8 cellular contexts compared by ENCODE assay signal in genomic region chr1:2546515-2547209, GRCh38. TPM values are rescaled to one million over a fixed set of nuclear protein-coding genes. Genes with fewer than 3 reads are reported as not detected.
A peak's percentile ranks its signal among the peaks of the same experiment; 100 is the strongest.
DNase-seq lines count a peak whose midpoint lies in the region; ATAC-seq and TF ChIP-seq lines count a peak whose summit lies in the region.

No MANE protein-coding gene starts in this region.

- no peaks in the 10 kb centered on the region for H3K4me1 Mint-ChIP-seq in Calu3 (ENCODE audit: low read depth, unreplicated experiment)
- H3K4me1 Mint-ChIP-seq in activated naive CD4-positive, alpha-beta T cell treated with anti-CD3 and anti-CD28 coated beads for 36 hours (ENCODE audit: low read depth) = peaks cover 18% of the 10 kb centered on the region

- no peak overlapping the region; the same call in 1 of the 2 replicates for H3K9ac ChIP-seq in IMR-90 (ENCODE audit: low read depth, low read length)

- 0 out of 2 replicates have a peak, but pooled peaks cover 3% of the 10 kb centered on the region for H4K20me1 ChIP-seq in IMR-90 (ENCODE audit: insufficient read depth, low read length)

- WGBS in IMR-90 (ENCODE audit: extremely low coverage in 2 of 2, insufficient read length in 1 of 2), 2 experiments = 1% methylated on average over 19 of the region's 52 CpGs; no CpG with 5 or more reads in 1 of the 2 experiments
- WGBS in gastroesophageal sphincter (ENCODE audit: low coverage in 1 of 2), 2 donors = 0% methylated on average over 4 of the region's 52 CpGs; no CpG with 5 or more reads in 1 of the 2 donors
- WGBS in thymus = under 1% methylated on average over 52 of the region's 52 CpGs

- H3K56ac ChIP-seq in IMR-90 (ENCODE audit: extremely low read depth, insufficient read depth, low read length) = no peak overlapping the region

- peaks cover 15% of the 10 kb centered on the region for H3K36me3 Mint-ChIP-seq in Calu3 (ENCODE audit: insufficient read depth, unreplicated experiment)
- no peaks in the 10 kb centered on the region for H3K36me3 Mint-ChIP-seq in activated naive CD4-positive, alpha-beta T cell treated with anti-CD3 and anti-CD28 coated beads for 36 hours (ENCODE audit: low read depth)

- CTCF ChIA-PET in Calu3 (lab: Charles Lee) = interaction anchor here (0.8 to 3.3 kb wide), 7 partner anchors 20 to 352 kb away, joined by 3 to 19 read pairs (median 5); partner anchors contain the start of genes FAAP20 and PANK4
- CTCF ChIA-PET in IMR-90 (lab: Yijun Ruan, JAX) = interaction anchor here (0.7 kb wide), 1 partner anchor 117 kb away, joined by 3 read pairs; no protein-coding TSS in a partner anchor
- CTCF ChIA-PET in activated naive CD4-positive, alpha-beta T cell treated with anti-CD3 and anti-CD28 coated beads for 36 hours (lab: Charles Lee) = interaction anchor here (0.8 to 2.5 kb wide), 11 partner anchors 10 to 133 kb away, joined by 3 to 24 read pairs (median 4); partner anchors contain the start of genes HES5 and TNFRSF14

- peak overlapping the region; percentile 73; the same call in 1 of the 2 replicates for H3K23ac ChIP-seq in IMR-90 (ENCODE audit: low read depth, low read length)

- H3K27ac Mint-ChIP-seq in Calu3 (ENCODE audit: unreplicated experiment) = peak overlapping the region; percentile 53
- H3K27ac Mint-ChIP-seq in activated naive CD4-positive, alpha-beta T cell treated with anti-CD3 and anti-CD28 coated beads for 36 hours = peak overlapping the region; percentile 99

- H2AFZ ChIP-seq in IMR-90 (replicated peaks; ENCODE audit: low read length, poor library complexity) = peak overlapping the region; percentile 91

- H3K27me3 Mint-ChIP-seq in Calu3 (ENCODE audit: unreplicated experiment) = no peaks in the 10 kb centered on the region
- H3K27me3 Mint-ChIP-seq in activated naive CD4-positive, alpha-beta T cell treated with anti-CD3 and anti-CD28 coated beads for 36 hours (ENCODE audit: low read depth) = no peaks in the 10 kb centered on the region

- H3K27me3 ChIP-seq in IMR-90 (ENCODE audit: control insufficient read depth, insufficient read depth, low read length) (no peaks in the 10 kb centered on the region), gastroesophageal sphincter (peaks cover 67% of the 10 kb centered on the region), thymus (ENCODE audit: control insufficient read depth, insufficient read depth) (no peaks in the 10 kb centered on the region)

- peak overlapping the region; percentile 80 for H3K4me3 Mint-ChIP-seq in Calu3 (ENCODE audit: low read depth, unreplicated experiment)
- H3K4me3 Mint-ChIP-seq in activated naive CD4-positive, alpha-beta T cell treated with anti-CD3 and anti-CD28 coated beads for 36 hours = peak overlapping the region; percentile 81

- H2AK9ac ChIP-seq in IMR-90 (replicated peaks; ENCODE audit: low read depth, low read length, poor library complexity) = peak overlapping the region; percentile 98

- TF ChIP-seq EP300 in gastroesophageal sphincter (IDR thresholded peaks at IDR 0.05) = no peak

- H4K8ac ChIP-seq in IMR-90 (ENCODE audit: low read depth in 2 of 2, low read length in 2 of 2) = peak overlapping the region in 1 of 2 experiments; percentile 60; a peak in 1 of 4 replicates

- POLR2A ChIA-PET in IMR-90 (lab: Charles Lee; ENCODE audit: unreplicated experiment) = no interaction called here

- H3K9me3 Mint-ChIP-seq in Calu3 (ENCODE audit: low read depth, unreplicated experiment) = no peaks in the 10 kb centered on the region
- H3K9me3 Mint-ChIP-seq in activated naive CD4-positive, alpha-beta T cell treated with anti-CD3 and anti-CD28 coated beads for 36 hours = no peaks in the 10 kb centered on the region

- peak overlapping the region; percentile 75 for H2AK5ac ChIP-seq in IMR-90 (ENCODE audit: low read depth, low read length)

- in situ Hi-C loops in IMR-90 (cut with MboI; ENCODE audit: low sequenced_read_pairs) = loop anchor here (25.0 kb wide), 1 partner anchor 359 kb away; the partner anchor contains the start of gene FAAP20

- DNase-seq in Calu3 (peak; percentile 85), IMR-90 (peak; percentile 61), SHP77 treated with DMSO at 0.1 percent for 48 hours (lab: John Stamatoyannopoulos, UW) (peak; percentile 60), occipital lobe (lab: John Stamatoyannopoulos, UW) (peak; percentile 25)
- peak; percentile 94 for DNase-seq in activated naive CD4-positive, alpha-beta T cell treated with anti-CD3 and anti-CD28 coated beads for 36 hours

- H3K4me1 ChIP-seq in IMR-90 (ENCODE audit: control insufficient read depth, insufficient read depth, low read length) (peaks cover 10% of the 10 kb centered on the region), gastroesophageal sphincter (peaks cover 0 to 76% (median 34%) of the 10 kb centered on the region in 3 donors), thymus (ENCODE audit: control insufficient read depth, insufficient read depth, low read length) (peaks cover 31% of the 10 kb centered on the region)

- peak overlapping the region; percentile 35 for H4K91ac ChIP-seq in IMR-90 (ENCODE audit: insufficient read depth, low read depth, low read length)

- H3K9me1 ChIP-seq in IMR-90 (ENCODE audit: insufficient read depth, low read length) = no peaks in the 10 kb centered on the region

- H3K27ac ChIP-seq in IMR-90 (ENCODE audit: insufficient read depth, low read length) = no peak overlapping the region; the same call in 1 of the 2 replicates
- H3K27ac ChIP-seq in gastroesophageal sphincter = peak overlapping the region; percentile 26 to 90 (median 88)
- H3K27ac ChIP-seq in thymus (ENCODE audit: low read depth) = peak overlapping the region; percentile 93

- peak overlapping the region; percentile 77 for H3K4ac ChIP-seq in IMR-90 (ENCODE audit: low read depth, low read length)

- H3K14ac ChIP-seq in IMR-90 (replicated peaks; ENCODE audit: low read depth, low read length) = peak overlapping the region; percentile 94

- H2BK20ac ChIP-seq in IMR-90 (ENCODE audit: low read depth, low read length) = no peak overlapping the region

- intact Hi-C loops in Calu3 (cut with micrococcal nuclease; ENCODE audit: unreplicated experiment) = loop anchor here (10.0 kb wide), 1 partner anchor 352 kb away; the partner anchor contains the start of gene FAAP20
- intact Hi-C loops in IMR-90 (cut with micrococcal nuclease) = loop anchor here (1.0 to 5.0 kb wide), 2 partner anchors 87 to 114 kb away; no protein-coding TSS in a partner anchor
- intact Hi-C loops in activated naive CD4-positive, alpha-beta T cell treated with anti-CD3 and anti-CD28 coated beads for 36 hours (cut with micrococcal nuclease) = loop anchor here (1.0 to 5.0 kb wide), 6 partner anchors 20 to 347 kb away; partner anchors contain the start of gene PANK4

- no peak overlapping the region for H3K18ac ChIP-seq in IMR-90 (ENCODE audit: low read depth, low read length)

- H3K9me3 ChIP-seq in IMR-90 (ENCODE audit: control insufficient read depth, insufficient read depth, low read length) (no peaks in the 10 kb centered on the region), gastroesophageal sphincter (no peaks in the 10 kb centered on the region), thymus (ENCODE audit: control insufficient read depth) (no peaks in the 10 kb centered on the region)

- dilution Hi-C loops in IMR-90 (cut with HindIII; ENCODE audit: low sequenced_read_pairs, unreplicated experiment) = no loop called here

- H3K4me3 ChIP-seq in IMR-90 (ENCODE audit: insufficient read depth, low read depth, low read length) (peak overlapping the region; percentile 40), gastroesophageal sphincter (peak overlapping the region; percentile 35 to 61), thymus (ENCODE audit: low read length) (peak overlapping the region; percentile 88)

- H3K36me3 ChIP-seq in IMR-90 (ENCODE audit: control insufficient read depth, insufficient read depth, low read length) (no peaks in the 10 kb centered on the region), gastroesophageal sphincter (no peaks in the 10 kb centered on the region), thymus (ENCODE audit: control insufficient read depth, insufficient read depth) (no peaks in the 10 kb centered on the region)

- no peak overlapping the region for H4K5ac ChIP-seq in IMR-90 (ENCODE audit: low read depth, low read length)

- H2BK120ac ChIP-seq in IMR-90 (ENCODE audit: low read depth, low read length) = 0 out of 2 replicates have a peak overlapping the region, but pooled peaks have one; percentile 23

- no peak for TF ChIP-seq RAD21 in IMR-90 (IDR thresholded peaks at IDR 0.05; ENCODE audit: low read length)

- no peak for TF ChIP-seq CTCF in Calu3 (IDR thresholded peaks at IDR 0.05; ENCODE audit: unreplicated experiment)
- 0 out of 2 replicates have a peak, but pooled peaks have one; percentile 3 for TF ChIP-seq CTCF in IMR-90 (conservative IDR thresholded peaks at IDR 0.05; ENCODE audit: low read depth, low read length)
- peak in 1 of 4 experiments; percentile 21 for TF ChIP-seq CTCF in gastroesophageal sphincter (IDR thresholded peaks at IDR 0.05)

- BruUV-seq in Calu3 (replicated peaks; lab: Mats Ljungman, UMichigan) (TSS peak; percentile 89), IMR-90 (replicated peaks; lab: Mats Ljungman, UMichigan) (no TSS peak)

- ATAC-seq in GM21515 (IDR thresholded peaks at IDR 0.05; ENCODE audit: unreplicated experiment) (peak; percentile 31), IMR-90 (ENCODE audit: low read depth) (peak; percentile 74), gastroesophageal sphincter (peak; percentile 79)

- peak overlapping the region; percentile 83 for H3K4me2 ChIP-seq in IMR-90 (ENCODE audit: low read depth, low read length)

- H2BK15ac ChIP-seq in IMR-90 (ENCODE audit: low read depth, low read length) = no peak overlapping the region

- TF ChIP-seq POLR2A in IMR-90 (IDR thresholded peaks at IDR 0.05; ENCODE audit: low read depth, low read length) (no peak), gastroesophageal sphincter (IDR thresholded peaks at IDR 0.05) (no peak)

- peaks cover 0 to 10% of the 10 kb centered on the region in 2 experiments; a peak in 1 of 4 replicates for H3K79me1 ChIP-seq in IMR-90 (ENCODE audit: low read depth in 1 of 2, low read length in 2 of 2)

- peak overlapping the region; percentile 35 for H2BK5ac ChIP-seq in IMR-90 (ENCODE audit: low read depth, low read length, poor library complexity, severe bottlenecking)

RNA-seq across cellular contexts. Expression of gene TNFRSF14, which starts 9.5 kb away (rescaled TPM):
- total RNA-seq in Calu3 (2022) (24.4 and 33.4 TPM in 2 replicates), IMR-90 (2012; rRNA removed) (1.3 and 1.7 TPM in 2 replicates), gastroesophageal sphincter (10 to 100 TPM; 23.0 to 81.6 (median 36.9) TPM), occipital lobe (2.0 TPM)
- polyA plus RNA-seq in IMR-90 (2012; rRNA removed) (4.2 and 4.6 TPM in 2 replicates), thymus (233 TPM)
- 3.1 and 5.7 TPM in 2 replicates for polyA plus RNA-seq in IMR-90 (2012; cell fraction: cytosol; rRNA removed)
- polyA plus RNA-seq in IMR-90 (2012; cell fraction: nucleus; rRNA removed; ENCODE audit: low replicate concordance) = 32.3 and 65.2 TPM in 2 replicates
- total RNA-seq in activated naive CD4-positive, alpha-beta T cell treated with anti-CD3 and anti-CD28 coated beads for 36 hours = 100 to 1,000 TPM; 120 to 123 TPM

RNA-seq across cellular contexts. Expression of gene HES5, which starts 16.6 kb away (rescaled TPM):
- not detected in 2 replicates for total RNA-seq in Calu3 (2022)
- not detected in 2 replicates for total RNA-seq in IMR-90 (2012; rRNA removed)
- polyA plus RNA-seq in IMR-90 (2012; rRNA removed) = not detected in 2 replicates
- 0.08 TPM in 1 of 2 replicates, not detected in the other for polyA plus RNA-seq in IMR-90 (2012; cell fraction: cytosol; rRNA removed)
- 0.22 and 0.33 TPM in 2 replicates for polyA plus RNA-seq in IMR-90 (2012; cell fraction: nucleus; rRNA removed; ENCODE audit: low replicate concordance)
- not detected for total RNA-seq in activated naive CD4-positive, alpha-beta T cell treated with anti-CD3 and anti-CD28 coated beads for 36 hours
- total RNA-seq in gastroesophageal sphincter = not detected
- total RNA-seq in occipital lobe = 25.4 TPM
- 0.55 TPM for polyA plus RNA-seq in thymus

RNA-seq across cellular contexts. Expression of gene PANK4, which starts 20.3 kb away (rescaled TPM):
- total RNA-seq in Calu3 (2022) (24.4 and 24.7 TPM in 2 replicates), IMR-90 (2012; rRNA removed) (14.0 and 15.3 TPM in 2 replicates), gastroesophageal sphincter (10 to 100 TPM; 32.6 to 46.8 (median 34.0) TPM), occipital lobe (26.0 TPM)
- polyA plus RNA-seq in IMR-90 (2012; rRNA removed) (18.5 and 23.3 TPM in 2 replicates), thymus (27.1 TPM)
- 18.5 and 21.4 TPM in 2 replicates for polyA plus RNA-seq in IMR-90 (2012; cell fraction: cytosol; rRNA removed)
- 113 and 229 TPM in 2 replicates for polyA plus RNA-seq in IMR-90 (2012; cell fraction: nucleus; rRNA removed; ENCODE audit: low replicate concordance)
- total RNA-seq in activated naive CD4-positive, alpha-beta T cell treated with anti-CD3 and anti-CD28 coated beads for 36 hours = 10 to 100 TPM; 46.6 to 51.4 TPM

RNA-seq across cellular contexts. Expression of gene PRXL2B, which starts 39.9 kb away (rescaled TPM):
- total RNA-seq in Calu3 (2022) (31.0 and 51.5 TPM in 2 replicates), IMR-90 (2012; rRNA removed) (8.1 and 10.9 TPM in 2 replicates), gastroesophageal sphincter (10 to 100 TPM in 3 of 4 donors, 1 to 10 TPM in 1; 6.5 to 24.1 (median 14.0) TPM), occipital lobe (11.9 TPM)
- polyA plus RNA-seq in IMR-90 (2012; rRNA removed) (22.3 and 23.0 TPM in 2 replicates), thymus (12.3 TPM)
- polyA plus RNA-seq in IMR-90 (2012; cell fraction: cytosol; rRNA removed) = 23.1 and 35.9 TPM in 2 replicates
- polyA plus RNA-seq in IMR-90 (2012; cell fraction: nucleus; rRNA removed; ENCODE audit: low replicate concordance) = 23.6 and 41.8 TPM in 2 replicates
- 10 to 100 TPM; 21.8 to 22.1 TPM for total RNA-seq in activated naive CD4-positive, alpha-beta T cell treated with anti-CD3 and anti-CD28 coated beads for 36 hours

Comparison
In these comparisons a context has a peak if more than half of its experiments do, and no peak if none do; other contexts are left out.
1. DNase-seq: peak in every context shown above with its lines; median percentile 94 in activated naive CD4-positive, alpha-beta T cell treated with anti-CD3 and anti-CD28 coated beads for 36 hours; 85 in Calu3; 61 in IMR-90; 60 in SHP77 treated with DMSO at 0.1 percent for 48 hours; 25 in occipital lobe.
2. RNA of gene HES5, which starts 16.6 kb away (total RNA-seq): 25.4 TPM in occipital lobe (single experiment); not detected in activated naive CD4-positive, alpha-beta T cell treated with anti-CD3 and anti-CD28 coated beads for 36 hours, not detected in Calu3, not detected in IMR-90 and not detected in gastroesophageal sphincter; every median in the first group is over 10 times any median in the second.
3. Peak in every context shown above with its lines, with median percentiles within 50 percentile points of each other: ATAC-seq and H3K4me3 ChIP-seq.